21 cellular contexts compared by ENCODE assay signal in genomic region chr1:113990541-113990940, GRCh38. TPM values are rescaled to one million over a fixed set of nuclear protein-coding genes. Genes with fewer than 3 reads are reported as not detected.
"Had no signal": no experiment of that assay in that cellular context is flagged by ENCODE, and none has a peak within 500 bp of the region (broad histone marks: within the 10 kb centered on the region; RNA-seq: fewer than 3 reads in every experiment).

No MANE protein-coding gene starts in this region.

- H3K9ac ChIP-seq: parathyroid adenoma had no signal

- H3K79me2 ChIP-seq: parathyroid adenoma had no signal

- H3K4me3 ChIP-seq: dorsolateral prefrontal cortex, heart left ventricle, prostate gland, right lobe of liver, skin epidermis, testis, transverse colon had no signal

- ATAC-seq: heart left ventricle; left colon; naive thymus-derived CD4-positive, alpha-beta T cell; right lobe of liver; stimulated activated naive B cell treated with anti-CD40 and anti-IgM and Interleukin-4, amounts not matched to agents 10 μg/mL and 1 μg/mL and 100 μg/mL, for 72 hours; stimulated activated naive CD8-positive, alpha-beta T cell treated with anti-CD3 and anti-CD28 coated beads, Interleukin-15, amount 100 ng/mL, for 72 hours had no signal

- H3K27me3 ChIP-seq: dorsolateral prefrontal cortex, heart left ventricle, right lobe of liver, testis, transverse colon had no signal

- H3K36me3 ChIP-seq: heart left ventricle, prostate gland, right lobe of liver, transverse colon had no signal

- H3K9me3 ChIP-seq: prostate gland, right lobe of liver, testis had no signal

- H2AFZ ChIP-seq: parathyroid adenoma had no signal

- H3K4me1 ChIP-seq: heart left ventricle, parathyroid adenoma, prostate gland, right lobe of liver, testis, transverse colon had no signal

- DNase-seq: cortex of kidney; dorsolateral prefrontal cortex; effector CD8-positive, alpha-beta T cell; foreskin melanocyte; heart left ventricle; hippocampal formation; left colon; mesendoderm; naive thymus-derived CD4-positive, alpha-beta T cell; nephron progenitor cell; retina; right lobe of liver; stimulated activated CD4-positive, alpha-beta T cell treated with anti-CD3 and anti-CD28 coated beads, Interleukin-2, amount 100 ng/mL, for 24 hours; stimulated activated CD4-positive, alpha-beta T cell treated with anti-CD3 and anti-CD28 coated beads, Interleukin-4, amount 100 ng/mL, for 4 hours; stimulated activated naive B cell treated with anti-CD40 and anti-IgM and Interleukin-4, amounts not matched to agents 10 μg/mL and 1 μg/mL and 100 μg/mL, for 72 hours; stimulated activated naive CD8-positive, alpha-beta T cell treated with anti-CD3 and anti-CD28 coated beads, Interleukin-15, amount 100 ng/mL, for 72 hours; testis; transverse colon had no signal

- H3K27ac ChIP-seq: dorsolateral prefrontal cortex, heart left ventricle, parathyroid adenoma, prostate gland, right lobe of liver, skin epidermis, testis, transverse colon had no signal

RNA-seq across cellular contexts. Expression of gene OLFML3, which starts 11.3 kb away (rescaled TPM):
- polyA plus RNA-seq: naive thymus-derived CD4-positive, alpha-beta T cell had no signal
